9 cellular contexts compared by ENCODE assay signal in genomic region chr4:48212165-48212564, GRCh38. TPM values are rescaled to one million over a fixed set of nuclear protein-coding genes. Genes with fewer than 3 reads are reported as not detected.
DNase-seq lines count a peak whose midpoint lies in the region; ATAC-seq and TF ChIP-seq lines count a peak whose summit lies in the region.
"Had no signal": no experiment of that assay in that cellular context is flagged by ENCODE, and none has a peak within 500 bp of the region (broad histone marks: within the 10 kb centered on the region; RNA-seq: fewer than 3 reads in every experiment).

No MANE protein-coding gene starts in this region.

- no peaks in the 10 kb centered on the region for H3K9me3 ChIP-seq in mucosa of descending colon

- TF ChIP-seq CTCF in mucosa of descending colon (IDR thresholded peaks at IDR 0.05) = no peak
- no peak for TF ChIP-seq CTCF in foreskin fibroblast (IDR thresholded peaks at IDR 0.05; ENCODE audit: low read depth, low read length)

- CTCF ChIA-PET in HEK293T (lab: Yijun Ruan, JAX) = no interaction called here

- no peaks in the 10 kb centered on the region for H3K4me1 ChIP-seq in mucosa of descending colon (ENCODE audit: low read depth)

- ATAC-seq in GM18868 (IDR thresholded peaks at IDR 0.05; ENCODE audit: unreplicated experiment) (peak; percentile 85), HG02763 (IDR thresholded peaks at IDR 0.05; ENCODE audit: unreplicated experiment) (peak; percentile 82), mucosa of descending colon (peak; percentile 53)

- POLR2A ChIA-PET in HEK293T (lab: Yijun Ruan, JAX) = no interaction called here

- H3K4me3 ChIP-seq in mucosa of descending colon = no peak overlapping the region
- H3K4me3 ChIP-seq in foreskin fibroblast (ENCODE audit: low read depth in 1 of 2, low read length in 2 of 2) = no peak overlapping the region

- DNase-seq in Kasumi-1 (lab: John Stamatoyannopoulos, UW) = peak; percentile 100
- no peak for DNase-seq in mucosa of descending colon
- no peak for DNase-seq in foreskin fibroblast
- DNase-seq in C1 segment of cervical spinal cord (lab: John Stamatoyannopoulos, UW) = no peak
- no peak for DNase-seq in NCI-H2029 (lab: John Stamatoyannopoulos, UW)
- no peak for DNase-seq in HEK293T (ENCODE audit: extremely low spot score)
- DNase-seq: occipital lobe had no signal

- no peaks in the 10 kb centered on the region for H3K36me3 ChIP-seq in mucosa of descending colon (ENCODE audit: low read depth)

- intact Hi-C loops in mucosa of descending colon (cut with DNase I, micrococcal nuclease) = no loop called here

TF ChIP-seq in HEK293T, 16 proteins besides CTCF, POLR2A, EP300 and RAD21:
- TF ChIP-seq HDGF (IDR thresholded peaks at IDR 0.05; ENCODE audit: borderline replicate concordance) (no peak), TARDBP (IDR thresholded peaks at IDR 0.05) (no peak), ELF4 (IDR thresholded peaks at IDR 0.05) (no peak)
TF ChIP-seq in HEK293T: peak in this region for 0.

RNA-seq across cellular contexts. Expression of gene TEC, which starts 57.5 kb away (rescaled TPM):
- 1 to 10 TPM; 3.4 to 4.0 (median 3.8) TPM for total RNA-seq in mucosa of descending colon

Comparison
In these comparisons a context has a peak if more than half of its experiments do, and no peak if none do; other contexts are left out.
1. DNase-seq: peak in Kasumi-1 (2 of 2); none in mucosa of descending colon (0 of 3), foreskin fibroblast (0 of 2), C1 segment of cervical spinal cord (0 of 14), NCI-H2029 (single experiment) and HEK293T (single experiment).
2. Peak in every context shown above with its lines, with median percentiles within 50 percentile points of each other: ATAC-seq.